Comparison of ENCODE assay signal across 18 cellular contexts in the genomic region with DNA sequence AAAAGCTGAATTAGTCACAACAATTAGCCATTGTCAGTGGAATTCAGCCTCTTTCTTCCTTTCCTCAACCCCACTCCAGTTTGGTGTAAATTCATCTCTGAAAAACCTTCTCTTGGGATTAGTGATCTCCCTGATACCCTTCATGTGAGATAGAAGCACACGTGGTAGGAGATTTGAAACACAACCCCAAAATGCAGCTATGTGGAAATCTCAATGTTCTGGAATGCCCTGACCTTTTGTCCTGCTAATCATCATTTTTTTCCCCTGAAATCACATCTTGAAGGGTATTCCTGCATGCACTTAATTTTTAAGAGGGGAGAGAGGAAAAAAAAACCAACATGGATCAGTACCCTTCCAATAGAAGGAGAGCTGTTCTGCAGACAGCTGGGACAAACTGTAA.
A peak's percentile ranks its signal among the peaks of the same experiment; 100 is the strongest.
DNase-seq lines count a peak whose midpoint lies in the region; ATAC-seq and TF ChIP-seq lines count a peak whose summit lies in the region.
"Had no signal": no experiment of that assay in that cellular context is flagged by ENCODE, and none has a peak within 500 bp of the region (broad histone marks: within the 10 kb centered on the region; RNA-seq: fewer than 3 reads in every experiment).

No MANE protein-coding gene starts in this region.

- no peak overlapping the region for H2AK5ac ChIP-seq in mesendoderm (ENCODE audit: low read length)

- H4K8ac ChIP-seq in mesendoderm (ENCODE audit: low read depth, low read length): no peak overlapping the region

- H3K36me3 Mint-ChIP-seq in type B pancreatic cell: no peaks in the 10 kb centered on the region
- H3K36me3 Mint-ChIP-seq: CD4-positive, alpha-beta memory T cell had no signal

- in situ Hi-C loops in GM23248 (cut with MboI) (no loop called here), gastrocnemius medialis (cut with MboI; ENCODE audit: low sequenced_read_pairs in 4 of 4) (no loop called here)

- no peak overlapping the region for H2AFZ ChIP-seq in GM23248

- H3K4me1 ChIP-seq in GM23248 (ENCODE audit: insufficient read depth) (peaks cover 50% of the 10 kb centered on the region), esophagus muscularis mucosa (peaks cover 25 to 77% (median 66%) of the 10 kb centered on the region in 4 donors), mesendoderm (ENCODE audit: control insufficient read depth, low read depth, low read length) (no peaks in the 10 kb centered on the region), gastrocnemius medialis (no peaks in the 10 kb centered on the region)

- H3K9me3 ChIP-seq in GM23248 (ENCODE audit: low read depth) (no peaks in the 10 kb centered on the region), esophagus muscularis mucosa (no peaks in the 10 kb centered on the region), gastrocnemius medialis (no peaks in the 10 kb centered on the region)
- H3K9me3 ChIP-seq: SJSA1 had no signal

- ATAC-seq in gastrocnemius medialis: peak; percentile 45 to 63
- no peak for ATAC-seq in GM21825 (IDR thresholded peaks at IDR 0.05; ENCODE audit: unreplicated experiment)
- ATAC-seq: GM12878, K562, PC-3 had no signal

- peaks cover 8% of the 10 kb centered on the region for H3K9me3 Mint-ChIP-seq in type B pancreatic cell

- no peak overlapping the region for H2BK5ac ChIP-seq in mesendoderm (ENCODE audit: low read length)

- H3K4me3 Mint-ChIP-seq in type B pancreatic cell: no peak overlapping the region
- H3K4me3 Mint-ChIP-seq: B cell; CD4-positive, alpha-beta memory T cell had no signal

- peaks cover 32% of the 10 kb centered on the region for H3F3A ChIP-seq in GM23248 (ENCODE audit: insufficient read depth)

- no peaks in the 10 kb centered on the region for H3K9me2 ChIP-seq in GM23248 (ENCODE audit: insufficient read depth)

- peaks cover 7% of the 10 kb centered on the region for H3K27me3 Mint-ChIP-seq in type B pancreatic cell
- H3K27me3 Mint-ChIP-seq: B cell had no signal

- H3K9ac ChIP-seq in GM23248: no peak overlapping the region
- no peak overlapping the region for H3K9ac ChIP-seq in mesendoderm (ENCODE audit: low read length)

- no peak overlapping the region for H3K4ac ChIP-seq in mesendoderm (ENCODE audit: low read depth, low read length)

- H3K27me3 ChIP-seq in GM23248 (replicated peaks; ENCODE audit: insufficient read depth): no peaks in the 10 kb centered on the region
- no peaks in the 10 kb centered on the region for H3K27me3 ChIP-seq in esophagus muscularis mucosa
- H3K27me3 ChIP-seq in mesendoderm (ENCODE audit: insufficient read depth, low read length, poor library complexity): no peaks in the 10 kb centered on the region
- no peaks in the 10 kb centered on the region for H3K27me3 ChIP-seq in gastrocnemius medialis
- H3K27me3 ChIP-seq: SJSA1 had no signal

- H3K56ac ChIP-seq in mesendoderm (ENCODE audit: low read length): no peak overlapping the region

- no peak overlapping the region for H3K27ac Mint-ChIP-seq in type B pancreatic cell
- H3K27ac Mint-ChIP-seq: B cell; CD4-positive, alpha-beta memory T cell had no signal

- intact Hi-C loops in esophagus muscularis mucosa (cut with DNase I): no loop called here
- intact Hi-C loops in gastrocnemius medialis (cut with DNase I; ENCODE audit: low total_unique reads): loop anchor here (5.0 kb wide), 1 partner anchor 65 kb away; no protein-coding TSS in a partner anchor

- no peak overlapping the region for H3K18ac ChIP-seq in mesendoderm (ENCODE audit: low read length)

- no peak overlapping the region for H2BK120ac ChIP-seq in mesendoderm (ENCODE audit: low read depth, low read length)

- H2BK15ac ChIP-seq in mesendoderm (replicated peaks; ENCODE audit: low read depth): no peak overlapping the region

- 8 to 17% methylated on average over 1 of the region's 1 CpG for WGBS in GM23248 (ENCODE audit: low coverage in 1 of 2, low lambda C conversion rate in 2 of 2, missing lambda C conversion rate in 2 of 2), 2 experiments
- 71% methylated on average over 1 of the region's 1 CpG for WGBS in esophagus muscularis mucosa
- no CpG with 5 or more reads among the region's 1 CpG for WGBS in mesendoderm (ENCODE audit: extremely low coverage, insufficient coverage, low lambda C conversion rate)

- no peak overlapping the region for H3K27ac ChIP-seq in GM23248
- H3K27ac ChIP-seq in esophagus muscularis mucosa (replicated peaks in 1 of 4): peak overlapping the region; percentile 50 to 70 (median 66)
- no peak overlapping the region for H3K27ac ChIP-seq in mesendoderm (ENCODE audit: low read depth, low read length)
- H3K27ac ChIP-seq in gastrocnemius medialis: peak overlapping the region; percentile 13 to 62 (median 33)
- H3K27ac ChIP-seq: RWPE1, SJSA1 had no signal

- H3K4me2 ChIP-seq in GM23248 (ENCODE audit: unreplicated experiment) (peak overlapping the region; percentile 21), mesendoderm (ENCODE audit: low read length) (no peak overlapping the region)

- H3K4me1 Mint-ChIP-seq in type B pancreatic cell (ENCODE audit: unreplicated experiment): peaks cover 48% of the 10 kb centered on the region
- H3K4me1 Mint-ChIP-seq: B cell; CD4-positive, alpha-beta memory T cell had no signal

- DNase-seq in GM23248 (peak; percentile 34), esophagus muscularis mucosa (ENCODE audit: extremely low spot score) (no peak), mesendoderm (peak; percentile 21), gastrocnemius medialis (no peak), type B pancreatic cell (ENCODE audit: extremely low spot score, unreplicated experiment) (no peak), EL (no peak)
- DNase-seq: CD4-positive, alpha-beta memory T cell; NCI-H1436; NCI-H2029; NCI-H2171 treated with DMSO at 0.1 percent for 48 hours; NCI-H748 treated with DMSO at 0.1 percent for 48 hours; PC-3 had no signal

- no peak for TF ChIP-seq EP300 in esophagus muscularis mucosa (IDR thresholded peaks at IDR 0.05)

- TF ChIP-seq POLR2A in esophagus muscularis mucosa (IDR thresholded peaks at IDR 0.05; ENCODE audit: low read depth) (no peak), gastrocnemius medialis (IDR thresholded peaks at IDR 0.05) (no peak)

- H3K36me3 ChIP-seq in GM23248 (ENCODE audit: low read depth) (no peaks in the 10 kb centered on the region), esophagus muscularis mucosa (no peaks in the 10 kb centered on the region), mesendoderm (ENCODE audit: control insufficient read depth, insufficient read depth, low read length) (no peaks in the 10 kb centered on the region), gastrocnemius medialis (no peaks in the 10 kb centered on the region)
- H3K36me3 ChIP-seq: SJSA1 had no signal

- H3K4me3 ChIP-seq in GM23248 (no peak overlapping the region), esophagus muscularis mucosa (no peak overlapping the region), mesendoderm (ENCODE audit: low read length) (no peak overlapping the region), gastrocnemius medialis (no peak overlapping the region)
- H3K4me3 ChIP-seq: GM12878, K562, SJSA1 had no signal

- no peaks in the 10 kb centered on the region for H4K20me1 ChIP-seq in GM23248 (ENCODE audit: insufficient read depth)

- H3K79me2 ChIP-seq in GM23248 (ENCODE audit: insufficient read depth) (no peaks in the 10 kb centered on the region), mesendoderm (ENCODE audit: control insufficient read depth, insufficient read depth, low read length) (no peaks in the 10 kb centered on the region)

- TF ChIP-seq CTCF in esophagus muscularis mucosa (IDR thresholded peaks at IDR 0.05): no peak
- TF ChIP-seq CTCF in gastrocnemius medialis (IDR thresholded peaks at IDR 0.05 in 4 of 5, conservative IDR thresholded peaks at IDR 0.05 in 1 of 5): no peak
- TF ChIP-seq CTCF in type B pancreatic cell (conservative IDR thresholded peaks at IDR 0.05): no peak

- H3K79me1 ChIP-seq in mesendoderm (ENCODE audit: low read length): no peaks in the 10 kb centered on the region

- H4K5ac ChIP-seq in mesendoderm (ENCODE audit: low read length): no peak overlapping the region

- H3K23ac ChIP-seq in mesendoderm (ENCODE audit: low read length): no peak overlapping the region

Comparison
In these comparisons a context has a peak if more than half of its experiments do, and no peak if none do; other contexts are left out.
1. DNase-seq: peak in GM23248 (single experiment) and mesendoderm (single experiment); none in esophagus muscularis mucosa (single experiment), gastrocnemius medialis (0 of 2), type B pancreatic cell (single experiment) and EL (single experiment).
2. H3K27ac ChIP-seq: peak in esophagus muscularis mucosa (4 of 4) and gastrocnemius medialis (4 of 4); none in GM23248 (single experiment) and mesendoderm (single experiment).